In the genomic region with DNA sequence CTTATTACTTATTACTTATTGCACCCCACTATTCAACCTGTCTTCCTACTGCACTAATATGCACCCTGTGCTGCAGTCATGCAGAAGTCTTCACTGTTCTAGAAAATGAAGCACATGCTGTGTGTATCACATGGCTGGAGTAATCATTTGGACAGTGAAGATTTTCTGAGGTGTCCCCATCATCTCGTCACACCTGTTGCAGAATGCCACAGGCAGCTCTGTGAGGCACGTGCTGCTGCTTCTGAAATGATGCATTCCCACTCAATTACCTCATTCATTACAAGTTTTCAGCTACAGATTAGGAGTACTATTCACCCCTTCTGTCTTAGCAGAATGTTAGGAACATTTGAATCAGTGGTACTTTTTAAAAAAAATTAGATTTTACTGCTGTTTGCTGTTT, we compare ENCODE assay signal across 29 cellular contexts.
"Had no signal": no experiment of that assay in that cellular context is flagged by ENCODE, and none has a peak within 500 bp of the region (broad histone marks: within the 10 kb centered on the region; RNA-seq: fewer than 3 reads in every experiment).

No MANE protein-coding gene starts in this region.

- H3K4me1 ChIP-seq: SJSA1 had no signal

- H3K36me3 Mint-ChIP-seq: T-cell had no signal

- ATAC-seq: Panc1, Right ventricle myocardium inferior, T-cell had no signal

- H3K27ac ChIP-seq: KMS-11, PC-9, RWPE1, SJSA1 had no signal

- DNase-seq: Karpas-422, MM.1S, MV-4-11, NCI-H1092, NCI-H1105, NCI-H1436 treated with DMSO at 0.1 percent for 48 hours, NCI-H1694 treated with DMSO at 0.1 percent for 48 hours, NCI-H187 treated with DMSO at 0.1 percent for 48 hours, NCI-H2029, NCI-H2081, NCI-H2171 treated with DMSO at 0.1 percent for 48 hours, NCI-H2227 treated with DMSO at 0.1 percent for 48 hours, NCI-H345, NCI-H446, NCI-H510A treated with DMSO at 0.1 percent for 48 hours, NCI-H524 treated with DMSO at 0.1 percent for 48 hours, NCI-H526 treated with DMSO at 0.1 percent for 48 hours, NCI-H748 treated with DMSO at 0.1 percent for 48 hours, NCI-H82, PC-9, SHP77, SIG-M5, SK-N-SH, T-cell had no signal

- H3K9me3 ChIP-seq: SJSA1, SK-N-SH had no signal

- H3K27me3 Mint-ChIP-seq: T-cell had no signal

- H3K4me3 Mint-ChIP-seq: T-cell had no signal

- H3K27ac Mint-ChIP-seq: T-cell had no signal

- H3K27me3 ChIP-seq: SJSA1 had no signal

- H3K36me3 ChIP-seq: SJSA1 had no signal

- H3K4me1 Mint-ChIP-seq: T-cell had no signal

- H3K4me3 ChIP-seq: PC-9, SJSA1 had no signal
